Comparison of ENCODE assay signal across 10 cellular contexts in genomic region chr11:118606157-118606843, GRCh38. TPM values are rescaled to one million over a fixed set of nuclear protein-coding genes. Genes with fewer than 3 reads are reported as not detected.
DNase-seq lines count a peak whose midpoint lies in the region; ATAC-seq and TF ChIP-seq lines count a peak whose summit lies in the region.
"Had no signal": no experiment of that assay in that cellular context is flagged by ENCODE, and none has a peak within 500 bp of the region (broad histone marks: within the 10 kb centered on the region; RNA-seq: fewer than 3 reads in every experiment).

No MANE protein-coding gene starts in this region.

- 75 to 93% (median 84%) methylated on average over 7 of the region's 7 CpGs for WGBS in spleen, 5 donors

- TF ChIP-seq POLR2A in spleen (IDR thresholded peaks at IDR 0.05) = no peak

- peak overlapping the region; percentile 12; the same call in 1 of the 3 replicates for H3K4me3 Mint-ChIP-seq in GM23338

- peak overlapping the region; percentile 26; the same call in 1 of the 2 replicates for H3K4me3 ChIP-seq in GM23338
- no peak overlapping the region for H3K4me3 ChIP-seq in brain microvascular endothelial cell (ENCODE audit: low read depth, low read length)
- no peak overlapping the region for H3K4me3 ChIP-seq in spleen

- H3K79me2 ChIP-seq in GM23338 (replicated peaks; ENCODE audit: insufficient read depth) = no peaks in the 10 kb centered on the region

- intact Hi-C loops in spleen (cut with DNase I; ENCODE audit: low total_unique reads) = no loop called here

- peaks cover 19% of the 10 kb centered on the region for H4K20me1 ChIP-seq in GM23338 (replicated peaks; ENCODE audit: insufficient read depth)

- in situ Hi-C loops in brain microvascular endothelial cell (cut with HindIII; ENCODE audit: low pct_ligation_motif_present, low sequenced_read_pairs) = no loop called here

- H3F3A ChIP-seq in GM23338 (replicated peaks; ENCODE audit: low read depth) = peaks cover 26% of the 10 kb centered on the region

- H3K4me1 Mint-ChIP-seq in GM23338 = peaks cover 35% of the 10 kb centered on the region

- peaks cover 3% of the 10 kb centered on the region; the same call in 1 of the 3 replicates for H3K9me3 Mint-ChIP-seq in GM23338
- H3K9me3 Mint-ChIP-seq: activated T-helper 2 cell treated with anti-CD3 and anti-CD28 coated beads, Interferon-gamma antibody, Interleukin-2, Interleukin-4, amounts not matched to agents 10 μg/mL and 5 μg/mL and 100 μg/mL, durations not matched to agents 14 hours and 24 hours and 36 hours had no signal

- TF ChIP-seq CTCF in GM23338 (conservative IDR thresholded peaks at IDR 0.05; ENCODE audit: low read depth in 2 of 2) (no peak), brain microvascular endothelial cell (IDR thresholded peaks at IDR 0.05; ENCODE audit: low read depth, low read length, missing control alignments) (no peak), spleen (IDR thresholded peaks at IDR 0.05 in 8 of 11, conservative IDR thresholded peaks at IDR 0.05 in 3 of 11) (no peak)

- peaks cover 20% of the 10 kb centered on the region for H3K4me1 ChIP-seq in GM23338 (ENCODE audit: insufficient read depth)
- peaks cover 6 to 69% (median 51%) of the 10 kb centered on the region in 6 donors for H3K4me1 ChIP-seq in spleen

- H2AFZ ChIP-seq in GM23338 = no peak overlapping the region

- ATAC-seq in GM23338 = no peak
- no peak for ATAC-seq in HG02763 (IDR thresholded peaks at IDR 0.05; ENCODE audit: unreplicated experiment)

- H3K36me3 Mint-ChIP-seq in GM23338 (ENCODE audit: low read depth) = peaks cover 15% of the 10 kb centered on the region

- H3K36me3 ChIP-seq in GM23338 (ENCODE audit: insufficient read depth) (peaks cover 6% of the 10 kb centered on the region), brain microvascular endothelial cell (replicated peaks) (peaks cover 17% of the 10 kb centered on the region), spleen (peaks cover 0 to 25% (median 14%) of the 10 kb centered on the region in 6 donors)

- H3K4me2 ChIP-seq in GM23338 = peak overlapping the region; percentile 64
- H3K4me2 ChIP-seq: KMS-11 had no signal

- no peak overlapping the region for H3K27ac ChIP-seq in GM23338 (ENCODE audit: low read depth)
- H3K27ac ChIP-seq in brain microvascular endothelial cell = peak overlapping the region; percentile 64
- H3K27ac ChIP-seq in spleen = peak overlapping the region in 6 of 8 donors; percentile 52 to 87 (median 66)
- H3K27ac ChIP-seq: KMS-11 had no signal

- no peaks in the 10 kb centered on the region for H3K9me3 ChIP-seq in spleen

- H3K9me2 ChIP-seq in GM23338 (ENCODE audit: insufficient read depth) = no peaks in the 10 kb centered on the region

- H3K27me3 ChIP-seq in GM23338 (ENCODE audit: insufficient read depth) = peaks cover 83% of the 10 kb centered on the region
- H3K27me3 ChIP-seq in brain microvascular endothelial cell (replicated peaks) = no peaks in the 10 kb centered on the region
- H3K27me3 ChIP-seq in spleen (replicated peaks in 1 of 7) = peaks cover 0 to 40% (median 21%) of the 10 kb centered on the region in 7 donors

- DNase-seq in GM23338 (ENCODE audit: low spot score) (peak; percentile 46), brain microvascular endothelial cell (no peak), left kidney (ENCODE audit: low read depth, low spot score) (peak; percentile 82), spleen (peak; percentile 49), NCI-H2171 (lab: John Stamatoyannopoulos, UW) (no peak), Kasumi-1 (lab: John Stamatoyannopoulos, UW) (no peak)
- DNase-seq in activated CD4-positive, CD25-positive, alpha-beta regulatory T cell (lab: John Stamatoyannopoulos, UW) = no peak

- no peak overlapping the region for H3K27ac Mint-ChIP-seq in GM23338
- H3K27ac Mint-ChIP-seq: activated T-helper 2 cell treated with anti-CD3 and anti-CD28 coated beads, Interferon-gamma antibody, Interleukin-2, Interleukin-4, amounts not matched to agents 10 μg/mL and 5 μg/mL and 100 μg/mL, durations not matched to agents 14 hours and 24 hours and 36 hours had no signal

- H3K27me3 Mint-ChIP-seq in GM23338 (ENCODE audit: insufficient read depth, low read depth, poor library complexity) = peaks cover 67% of the 10 kb centered on the region

TF ChIP-seq in GM23338, 12 proteins besides CTCF, POLR2A, EP300 and RAD21:
- no peak for TF ChIP-seq ZNF331 (CRISPR knock-in tag; IDR thresholded peaks at IDR 0.05; ENCODE audit: low read depth)
- TF ChIP-seq ZNF114 (CRISPR knock-in tag; IDR thresholded peaks at IDR 0.05) = no peak
- no peak for TF ChIP-seq EZH2 (IDR thresholded peaks at IDR 0.05; ENCODE audit: low read depth, unreplicated experiment)
- no peak for TF ChIP-seq ETS1 (IDR thresholded peaks at IDR 0.05)
- no peak for TF ChIP-seq JUNB (IDR thresholded peaks at IDR 0.05; ENCODE audit: unreplicated experiment)
- TF ChIP-seq CREB1 (CRISPR knock-in tag; IDR thresholded peaks at IDR 0.05; ENCODE audit: low read depth) = no peak

RNA-seq across cellular contexts. Expression of gene PHLDB1, which starts 1.1 kb away (rescaled TPM):
- 85.2 and 93.9 TPM in 2 replicates for total RNA-seq in GM23338 (2014; rRNA removed; shearing (Covaris generic))
- polyA plus RNA-seq in GM23338 (2016; fragmentation: Nextera tagmentation; extraction: Ambion mirVana) (45.3 and 46.0 TPM in 2 replicates), spleen (10 to 100 TPM; 13.0 to 70.9 (median 53.3) TPM)
- 100 to 1,000 TPM in 3 of 7 donors, 10 to 100 TPM in 4; 34.7 to 162 (median 84.2) TPM for total RNA-seq in spleen

RNA-seq across cellular contexts. Expression of gene ARCN1, which starts 34.1 kb away (rescaled TPM):
- total RNA-seq in GM23338 (2014; rRNA removed; shearing (Covaris generic)) = 106 and 109 TPM in 2 replicates
- polyA plus RNA-seq in GM23338 (2016; fragmentation: Nextera tagmentation; extraction: Ambion mirVana) = 79.9 and 83.3 TPM in 2 replicates
- 100 to 1,000 TPM in 2 of 7 donors, 10 to 100 TPM in 5; 75.1 to 106 (median 98.8) TPM for total RNA-seq in spleen
- 10 to 100 TPM; 33.8 to 49.9 (median 41.3) TPM for polyA plus RNA-seq in spleen

RNA-seq across cellular contexts. Expression of gene IFT46, which starts 40.6 kb away (rescaled TPM):
- 11.1 and 12.8 TPM in 2 replicates for total RNA-seq in GM23338 (2014; rRNA removed; shearing (Covaris generic))
- 4.3 and 4.6 TPM in 2 replicates for polyA plus RNA-seq in GM23338 (2016; fragmentation: Nextera tagmentation; extraction: Ambion mirVana)
- 10 to 100 TPM in 6 of 7 donors, 1 to 10 TPM in 1; 10.0 to 21.9 (median 16.9) TPM for total RNA-seq in spleen
- polyA plus RNA-seq in spleen = 10 to 100 TPM; 12.4 to 17.2 (median 13.9) TPM

Comparison
In these comparisons a context has a peak if more than half of its experiments do, and no peak if none do; other contexts are left out.
1. DNase-seq: peak in GM23338 (single experiment), left kidney (single experiment) and spleen (single experiment); none in brain microvascular endothelial cell (single experiment), NCI-H2171 (single experiment), Kasumi-1 (0 of 2) and activated CD4-positive, CD25-positive, alpha-beta regulatory T cell (0 of 4).